Comparison of ENCODE assay signal across 1 cellular context in genomic region chr3:136250862-136251460, GRCh38.
TF ChIP-seq lines count a peak whose summit lies in the region.

No MANE protein-coding gene starts in this region.

TF ChIP-seq in HepG2, 621 proteins besides CTCF, POLR2A, EP300 and RAD21 (continued from another document and continues in another):
- peak; percentile 59; the same call in 1 of the 2 replicates for TF ChIP-seq ZBTB14 (CRISPR knock-in tag; IDR thresholded peaks at IDR 0.05)
- TF ChIP-seq PHF21A (CRISPR knock-in tag; IDR thresholded peaks at IDR 0.05) = peak; percentile 79
- TF ChIP-seq ZNF788 (CRISPR knock-in tag; IDR thresholded peaks at IDR 0.05; ENCODE audit: borderline replicate concordance) = peak; percentile 81; the same call in 1 of the 2 replicates
- TF ChIP-seq GMEB1 (CRISPR knock-in tag; IDR thresholded peaks at IDR 0.05; ENCODE audit: borderline replicate concordance) = no peak
- TF ChIP-seq IKZF4 (CRISPR knock-in tag; IDR thresholded peaks at IDR 0.05; ENCODE audit: borderline replicate concordance, low read depth, not compliant biosample characterization) = peak; percentile 68
- peak; percentile 54; the same call in 1 of the 2 replicates for TF ChIP-seq ZNF563 (CRISPR knock-in tag; IDR thresholded peaks at IDR 0.05)
- TF ChIP-seq ZIK1 (CRISPR knock-in tag; IDR thresholded peaks at IDR 0.05; ENCODE audit: borderline replicate concordance, low read depth) = 0 out of 2 replicates have a peak, but pooled peaks have one; percentile 42
- peak; percentile 43; the same call in 1 of the 2 replicates for TF ChIP-seq EHMT2 (IDR thresholded peaks at IDR 0.05; ENCODE audit: borderline replicate concordance, low read depth, low read length)
- no peak for TF ChIP-seq SRSF9 (IDR thresholded peaks at IDR 0.05; ENCODE audit: borderline replicate concordance, insufficient read depth, low read depth, low read length, poor library complexity, severe bottlenecking)
- TF ChIP-seq TRIM24 (CRISPR knock-in tag; IDR thresholded peaks at IDR 0.05) = no peak
- no peak for TF ChIP-seq ZNF670 (CRISPR knock-in tag; IDR thresholded peaks at IDR 0.05; ENCODE audit: borderline replicate concordance)
- no peak; the same call in 1 of the 2 replicates for TF ChIP-seq THRA (CRISPR knock-in tag; IDR thresholded peaks at IDR 0.05; ENCODE audit: borderline replicate concordance)
- TF ChIP-seq ZNF337 (CRISPR knock-in tag; IDR thresholded peaks at IDR 0.05; ENCODE audit: borderline replicate concordance, low read depth) = no peak; the same call in 1 of the 2 replicates
- 0 out of 2 replicates have a peak, but pooled peaks have one; percentile 47 for TF ChIP-seq ZNF550 (CRISPR knock-in tag; IDR thresholded peaks at IDR 0.05; ENCODE audit: borderline replicate concordance)
- no peak for TF ChIP-seq NFRKB (IDR thresholded peaks at IDR 0.05)
- peak; percentile 88 for TF ChIP-seq TFDP2 (CRISPR knock-in tag; IDR thresholded peaks at IDR 0.05)
- TF ChIP-seq ZC3H13 (CRISPR knock-in tag; IDR thresholded peaks at IDR 0.05) = peak; percentile 87
- peak; percentile 74 for TF ChIP-seq JUNB (CRISPR knock-in tag; IDR thresholded peaks at IDR 0.05; ENCODE audit: borderline replicate concordance)
- peak; percentile 91 for TF ChIP-seq ZNF235 (CRISPR knock-in tag; IDR thresholded peaks at IDR 0.05; ENCODE audit: borderline replicate concordance)
- no peak for TF ChIP-seq ZMAT5 (CRISPR knock-in tag; IDR thresholded peaks at IDR 0.05; ENCODE audit: borderline replicate concordance, low read depth)
- peak; percentile 89; the same call in 1 of the 2 replicates for TF ChIP-seq KLF6 (CRISPR knock-in tag; IDR thresholded peaks at IDR 0.05)
- no peak for TF ChIP-seq KAT2B (IDR thresholded peaks at IDR 0.05; ENCODE audit: borderline replicate concordance, low read depth, low read length)
- TF ChIP-seq ZBTB7A (CRISPR knock-in tag; IDR thresholded peaks at IDR 0.05) = peak; percentile 68; the same call in 1 of the 2 replicates
- TF ChIP-seq YY1 (IDR thresholded peaks at IDR 0.05; ENCODE audit: insufficient read depth, insufficient replicate concordance, low read depth, low read length) = peak; percentile 18
- TF ChIP-seq HOXA5 (CRISPR knock-in tag; IDR thresholded peaks at IDR 0.05) = 0 out of 2 replicates have a peak, but pooled peaks have one; percentile 67
- TF ChIP-seq JUN (CRISPR knock-in tag; IDR thresholded peaks at IDR 0.05) = no peak
- no peak for TF ChIP-seq SRSF1 (optimal IDR thresholded peaks at IDR 0.05; ENCODE audit: low read depth, low read length)
- no peak for TF ChIP-seq ZNF784 (CRISPR knock-in tag; IDR thresholded peaks at IDR 0.05; ENCODE audit: borderline replicate concordance)
- TF ChIP-seq HMGA1 (CRISPR knock-in tag; conservative IDR thresholded peaks at IDR 0.05) = no peak
- no peak for TF ChIP-seq CBFB (CRISPR knock-in tag; IDR thresholded peaks at IDR 0.05)
- no peak for TF ChIP-seq PATZ1 (CRISPR knock-in tag; IDR thresholded peaks at IDR 0.05)
- TF ChIP-seq ZFX (CRISPR knock-in tag; IDR thresholded peaks at IDR 0.05; ENCODE audit: low read depth) = peak; percentile 40
- TF ChIP-seq KDM1A (CRISPR knock-in tag; IDR thresholded peaks at IDR 0.05) = no peak
- TF ChIP-seq MLLT10 (CRISPR knock-in tag; IDR thresholded peaks at IDR 0.05) = no peak
- TF ChIP-seq MYPOP (CRISPR knock-in tag; IDR thresholded peaks at IDR 0.05) = peak; percentile 90
- peak; percentile 65; the same call in 1 of the 2 replicates for TF ChIP-seq KLF12 (CRISPR knock-in tag; IDR thresholded peaks at IDR 0.05; ENCODE audit: borderline replicate concordance)
- TF ChIP-seq RELA (CRISPR knock-in tag; IDR thresholded peaks at IDR 0.05) = no peak
- peak; percentile 87; the same call in 1 of the 2 replicates for TF ChIP-seq ZNF552 (CRISPR knock-in tag; IDR thresholded peaks at IDR 0.05; ENCODE audit: borderline replicate concordance)
- TF ChIP-seq ZNF24 (IDR thresholded peaks at IDR 0.05) = no peak
- no peak for TF ChIP-seq GPBP1L1 (CRISPR knock-in tag; IDR thresholded peaks at IDR 0.05)
- TF ChIP-seq ZNF597 (CRISPR knock-in tag; IDR thresholded peaks at IDR 0.05) = no peak
- peak; percentile 80 for TF ChIP-seq ARID2 (CRISPR knock-in tag; IDR thresholded peaks at IDR 0.05; ENCODE audit: borderline replicate concordance)
- TF ChIP-seq ZSCAN5A (CRISPR knock-in tag; IDR thresholded peaks at IDR 0.05; ENCODE audit: borderline replicate concordance) = peak; percentile 82; the same call in 1 of the 2 replicates
- peak; percentile 79 for TF ChIP-seq SALL1 (CRISPR knock-in tag; IDR thresholded peaks at IDR 0.05)
- TF ChIP-seq RFX5 (IDR thresholded peaks at IDR 0.05; ENCODE audit: low read depth, low read length) = no peak
- no peak for TF ChIP-seq ZNF614 (CRISPR knock-in tag; IDR thresholded peaks at IDR 0.05; ENCODE audit: borderline replicate concordance)
- peak; percentile 96 for TF ChIP-seq BORCS8-MEF2B (CRISPR knock-in tag; IDR thresholded peaks at IDR 0.05)
- TF ChIP-seq ZNF460 (CRISPR knock-in tag; IDR thresholded peaks at IDR 0.05; ENCODE audit: borderline replicate concordance) = no peak
- TF ChIP-seq ZNF496 (CRISPR knock-in tag; IDR thresholded peaks at IDR 0.05; ENCODE audit: insufficient replicate concordance) = no peak
- TF ChIP-seq ATRX (CRISPR knock-in tag; IDR thresholded peaks at IDR 0.05; ENCODE audit: borderline replicate concordance) = no peak
